1 cellular context compared by ENCODE assay signal in the genomic region with DNA sequence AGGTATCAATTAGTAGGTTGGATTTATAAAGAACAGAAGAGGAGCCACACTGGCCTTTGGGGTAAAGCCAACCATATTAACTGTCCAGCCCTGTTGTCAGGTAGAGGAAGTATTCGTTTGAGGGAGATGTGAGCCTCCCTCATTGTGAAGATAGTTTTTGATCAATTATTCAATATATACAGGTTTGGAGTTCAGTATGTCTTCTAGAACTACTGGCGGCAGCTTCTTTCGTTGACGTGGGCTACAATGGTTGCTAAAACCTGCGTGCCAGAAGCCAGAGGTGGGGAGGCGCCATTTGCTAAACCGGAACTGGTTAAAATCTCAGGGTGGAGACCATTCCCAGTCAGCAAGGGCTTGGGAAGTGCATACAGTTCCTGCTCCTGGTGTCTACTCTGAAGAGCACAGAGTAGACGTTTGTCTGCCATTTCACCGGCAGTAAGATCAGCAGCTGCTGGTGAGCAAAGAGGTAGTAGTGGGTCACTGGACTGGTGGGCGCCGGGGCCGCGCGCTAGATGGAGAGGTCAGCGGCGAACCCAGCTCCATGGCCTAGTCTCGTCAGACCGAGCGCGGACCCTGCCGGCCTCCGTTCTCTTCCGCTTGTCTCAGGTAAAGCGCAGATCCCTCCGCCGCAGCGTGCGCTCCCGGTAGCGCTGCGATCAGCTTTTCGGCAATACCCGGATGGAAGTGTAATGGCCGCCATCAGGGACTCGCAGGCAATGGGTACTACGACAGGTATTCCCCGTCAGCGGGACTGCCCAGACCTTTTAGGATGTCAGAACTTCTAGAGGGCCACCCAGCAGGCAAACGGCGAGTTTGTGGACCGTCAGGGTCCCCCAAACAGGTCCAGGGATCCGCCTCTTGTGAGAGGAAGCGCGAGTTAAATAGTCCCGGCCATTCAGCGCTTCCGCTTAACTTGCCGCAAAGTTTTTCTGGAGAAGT.
TF ChIP-seq lines count a peak whose summit lies in the region.

A gene with protein sequence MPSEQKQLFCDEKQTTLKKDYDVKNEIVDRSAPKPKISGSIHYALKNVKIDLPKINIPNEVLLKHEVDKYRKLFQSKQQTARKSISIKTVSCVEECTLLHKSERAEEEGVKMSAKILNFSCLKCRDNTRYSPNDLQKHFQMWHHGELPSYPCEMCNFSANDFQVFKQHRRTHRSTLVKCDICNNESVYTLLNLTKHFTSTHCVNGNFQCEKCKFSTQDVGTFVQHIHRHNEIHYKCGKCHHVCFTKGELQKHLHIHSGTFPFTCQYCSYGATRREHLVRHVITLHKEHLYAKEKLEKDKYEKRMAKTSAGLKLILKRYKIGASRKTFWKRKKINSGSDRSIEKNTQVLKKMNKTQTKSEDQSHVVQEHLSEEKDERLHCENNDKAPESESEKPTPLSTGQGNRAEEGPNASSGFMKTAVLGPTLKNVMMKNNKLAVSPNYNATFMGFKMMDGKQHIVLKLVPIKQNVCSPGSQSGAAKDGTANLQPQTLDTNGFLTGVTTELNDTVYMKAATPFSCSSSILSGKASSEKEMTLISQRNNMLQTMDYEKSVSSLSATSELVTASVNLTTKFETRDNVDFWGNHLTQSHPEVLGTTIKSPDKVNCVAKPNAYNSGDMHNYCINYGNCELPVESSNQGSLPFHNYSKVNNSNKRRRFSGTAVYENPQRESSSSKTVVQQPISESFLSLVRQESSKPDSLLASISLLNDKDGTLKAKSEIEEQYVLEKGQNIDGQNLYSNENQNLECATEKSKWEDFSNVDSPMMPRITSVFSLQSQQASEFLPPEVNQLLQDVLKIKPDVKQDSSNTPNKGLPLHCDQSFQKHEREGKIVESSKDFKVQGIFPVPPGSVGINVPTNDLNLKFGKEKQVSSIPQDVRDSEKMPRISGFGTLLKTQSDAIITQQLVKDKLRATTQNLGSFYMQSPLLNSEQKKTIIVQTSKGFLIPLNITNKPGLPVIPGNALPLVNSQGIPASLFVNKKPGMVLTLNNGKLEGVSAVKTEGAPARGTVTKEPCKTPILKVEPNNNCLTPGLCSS (N-terminal part only) (plus strand): TSS at position 911 of the 939 bp plus-strand sequence. CDS start 26,026 bp downstream, outside the sequence.

TF ChIP-seq in GM12878, 131 proteins besides CTCF, POLR2A, EP300 and RAD21 (continued from another document and continues in another):
- TF ChIP-seq, protein P1, sequence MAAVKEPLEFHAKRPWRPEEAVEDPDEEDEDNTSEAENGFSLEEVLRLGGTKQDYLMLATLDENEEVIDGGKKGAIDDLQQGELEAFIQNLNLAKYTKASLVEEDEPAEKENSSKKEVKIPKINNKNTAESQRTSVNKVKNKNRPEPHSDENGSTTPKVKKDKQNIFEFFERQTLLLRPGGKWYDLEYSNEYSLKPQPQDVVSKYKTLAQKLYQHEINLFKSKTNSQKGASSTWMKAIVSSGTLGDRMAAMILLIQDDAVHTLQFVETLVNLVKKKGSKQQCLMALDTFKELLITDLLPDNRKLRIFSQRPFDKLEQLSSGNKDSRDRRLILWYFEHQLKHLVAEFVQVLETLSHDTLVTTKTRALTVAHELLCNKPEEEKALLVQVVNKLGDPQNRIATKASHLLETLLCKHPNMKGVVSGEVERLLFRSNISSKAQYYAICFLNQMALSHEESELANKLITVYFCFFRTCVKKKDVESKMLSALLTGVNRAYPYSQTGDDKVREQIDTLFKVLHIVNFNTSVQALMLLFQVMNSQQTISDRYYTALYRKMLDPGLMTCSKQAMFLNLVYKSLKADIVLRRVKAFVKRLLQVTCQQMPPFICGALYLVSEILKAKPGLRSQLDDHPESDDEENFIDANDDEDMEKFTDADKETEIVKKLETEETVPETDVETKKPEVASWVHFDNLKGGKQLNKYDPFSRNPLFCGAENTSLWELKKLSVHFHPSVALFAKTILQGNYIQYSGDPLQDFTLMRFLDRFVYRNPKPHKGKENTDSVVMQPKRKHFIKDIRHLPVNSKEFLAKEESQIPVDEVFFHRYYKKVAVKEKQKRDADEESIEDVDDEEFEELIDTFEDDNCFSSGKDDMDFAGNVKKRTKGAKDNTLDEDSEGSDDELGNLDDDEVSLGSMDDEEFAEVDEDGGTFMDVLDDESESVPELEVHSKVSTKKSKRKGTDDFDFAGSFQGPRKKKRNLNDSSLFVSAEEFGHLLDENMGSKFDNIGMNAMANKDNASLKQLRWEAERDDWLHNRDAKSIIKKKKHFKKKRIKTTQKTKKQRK (IDR thresholded peaks at IDR 0.05; ENCODE audit: low read depth, low read length) = no peak
- TF ChIP-seq POLR2AphosphoS5 (IDR thresholded peaks at IDR 0.05; ENCODE audit: low read length) (peak; percentile 94), ZNF622 (IDR thresholded peaks at IDR 0.05) (no peak), SREBF1 (IDR thresholded peaks at IDR 0.05; ENCODE audit: low read length) (no peak), TCF3 (IDR thresholded peaks at IDR 0.05; ENCODE audit: borderline replicate concordance, insufficient read depth, low read depth, low read length) (0 out of 2 replicates have a peak, but pooled peaks have one; percentile 62), STAT1 (conservative IDR thresholded peaks at IDR 0.05) (no peak), SMAD5 (IDR thresholded peaks at IDR 0.05; ENCODE audit: low read depth) (peak; percentile 71; the same call in 1 of the 2 replicates), PAX5 (IDR thresholded peaks at IDR 0.05; ENCODE audit: borderline replicate concordance, low read depth, low read length) (no peak), TARDBP (IDR thresholded peaks at IDR 0.05; ENCODE audit: borderline replicate concordance) (peak; percentile 67; the same call in 1 of the 2 replicates), PAX8 (IDR thresholded peaks at IDR 0.05) (peak; percentile 70; the same call in 1 of the 2 replicates), BMI1 (IDR thresholded peaks at IDR 0.05; ENCODE audit: borderline replicate concordance) (no peak), NRF1 (conservative IDR thresholded peaks at IDR 0.05; ENCODE audit: low read depth, low read length) (no peak), CREM (IDR thresholded peaks at IDR 0.05; ENCODE audit: low read depth) (peak; percentile 76), EGR1 (IDR thresholded peaks at IDR 0.05; ENCODE audit: borderline replicate concordance in 1 of 2, low read depth in 2 of 2, low read length in 2 of 2) (peak in 1 of 2 experiments; percentile 65; a peak in 2 of 3 replicates), ZSCAN29 (IDR thresholded peaks at IDR 0.05) (no peak), FOXK2 (IDR thresholded peaks at IDR 0.05) (no peak), NBN (IDR thresholded peaks at IDR 0.05) (peak; percentile 54; the same call in 1 of the 2 replicates), YBX1 (IDR thresholded peaks at IDR 0.05) (no peak), ATF7 (IDR thresholded peaks at IDR 0.05; ENCODE audit: low read depth) (peak; percentile 58; the same call in 1 of the 2 replicates), RB1 (IDR thresholded peaks at IDR 0.05; ENCODE audit: borderline replicate concordance) (no peak), ZBED1 (IDR thresholded peaks at IDR 0.05; ENCODE audit: borderline replicate concordance) (peak; percentile 58; the same call in 1 of the 2 replicates), NR2C1 (IDR thresholded peaks at IDR 0.05) (peak; percentile 31)
- TF ChIP-seq, protein P2, sequence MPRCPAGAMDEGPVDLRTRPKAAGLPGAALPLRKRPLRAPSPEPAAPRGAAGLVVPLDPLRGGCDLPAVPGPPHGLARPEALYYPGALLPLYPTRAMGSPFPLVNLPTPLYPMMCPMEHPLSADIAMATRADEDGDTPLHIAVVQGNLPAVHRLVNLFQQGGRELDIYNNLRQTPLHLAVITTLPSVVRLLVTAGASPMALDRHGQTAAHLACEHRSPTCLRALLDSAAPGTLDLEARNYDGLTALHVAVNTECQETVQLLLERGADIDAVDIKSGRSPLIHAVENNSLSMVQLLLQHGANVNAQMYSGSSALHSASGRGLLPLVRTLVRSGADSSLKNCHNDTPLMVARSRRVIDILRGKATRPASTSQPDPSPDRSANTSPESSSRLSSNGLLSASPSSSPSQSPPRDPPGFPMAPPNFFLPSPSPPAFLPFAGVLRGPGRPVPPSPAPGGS (IDR thresholded peaks at IDR 0.05; ENCODE audit: borderline replicate concordance, insufficient read depth, low read depth, low read length, poor library complexity, severe bottlenecking) = peak; percentile 0
- TF ChIP-seq, protein P3, sequence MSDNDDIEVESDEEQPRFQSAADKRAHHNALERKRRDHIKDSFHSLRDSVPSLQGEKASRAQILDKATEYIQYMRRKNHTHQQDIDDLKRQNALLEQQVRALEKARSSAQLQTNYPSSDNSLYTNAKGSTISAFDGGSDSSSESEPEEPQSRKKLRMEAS (IDR thresholded peaks at IDR 0.05; ENCODE audit: low read depth, low read length) = peak; percentile 74; the same call in 1 of the 2 replicates
- TF ChIP-seq, protein P4, sequence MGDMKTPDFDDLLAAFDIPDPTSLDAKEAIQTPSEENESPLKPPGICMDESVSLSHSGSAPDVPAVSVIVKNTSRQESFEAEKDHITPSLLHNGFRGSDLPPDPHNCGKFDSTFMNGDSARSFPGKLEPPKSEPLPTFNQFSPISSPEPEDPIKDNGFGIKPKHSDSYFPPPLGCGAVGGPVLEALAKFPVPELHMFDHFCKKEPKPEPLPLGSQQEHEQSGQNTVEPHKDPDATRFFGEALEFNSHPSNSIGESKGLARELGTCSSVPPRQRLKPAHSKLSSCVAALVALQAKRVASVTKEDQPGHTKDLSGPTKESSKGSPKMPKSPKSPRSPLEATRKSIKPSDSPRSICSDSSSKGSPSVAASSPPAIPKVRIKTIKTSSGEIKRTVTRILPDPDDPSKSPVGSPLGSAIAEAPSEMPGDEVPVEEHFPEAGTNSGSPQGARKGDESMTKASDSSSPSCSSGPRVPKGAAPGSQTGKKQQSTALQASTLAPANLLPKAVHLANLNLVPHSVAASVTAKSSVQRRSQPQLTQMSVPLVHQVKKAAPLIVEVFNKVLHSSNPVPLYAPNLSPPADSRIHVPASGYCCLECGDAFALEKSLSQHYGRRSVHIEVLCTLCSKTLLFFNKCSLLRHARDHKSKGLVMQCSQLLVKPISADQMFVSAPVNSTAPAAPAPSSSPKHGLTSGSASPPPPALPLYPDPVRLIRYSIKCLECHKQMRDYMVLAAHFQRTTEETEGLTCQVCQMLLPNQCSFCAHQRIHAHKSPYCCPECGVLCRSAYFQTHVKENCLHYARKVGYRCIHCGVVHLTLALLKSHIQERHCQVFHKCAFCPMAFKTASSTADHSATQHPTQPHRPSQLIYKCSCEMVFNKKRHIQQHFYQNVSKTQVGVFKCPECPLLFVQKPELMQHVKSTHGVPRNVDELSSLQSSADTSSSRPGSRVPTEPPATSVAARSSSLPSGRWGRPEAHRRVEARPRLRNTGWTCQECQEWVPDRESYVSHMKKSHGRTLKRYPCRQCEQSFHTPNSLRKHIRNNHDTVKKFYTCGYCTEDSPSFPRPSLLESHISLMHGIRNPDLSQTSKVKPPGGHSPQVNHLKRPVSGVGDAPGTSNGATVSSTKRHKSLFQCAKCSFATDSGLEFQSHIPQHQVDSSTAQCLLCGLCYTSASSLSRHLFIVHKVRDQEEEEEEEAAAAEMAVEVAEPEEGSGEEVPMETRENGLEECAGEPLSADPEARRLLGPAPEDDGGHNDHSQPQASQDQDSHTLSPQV (IDR thresholded peaks at IDR 0.05) = no peak
- TF ChIP-seq, protein P5, sequence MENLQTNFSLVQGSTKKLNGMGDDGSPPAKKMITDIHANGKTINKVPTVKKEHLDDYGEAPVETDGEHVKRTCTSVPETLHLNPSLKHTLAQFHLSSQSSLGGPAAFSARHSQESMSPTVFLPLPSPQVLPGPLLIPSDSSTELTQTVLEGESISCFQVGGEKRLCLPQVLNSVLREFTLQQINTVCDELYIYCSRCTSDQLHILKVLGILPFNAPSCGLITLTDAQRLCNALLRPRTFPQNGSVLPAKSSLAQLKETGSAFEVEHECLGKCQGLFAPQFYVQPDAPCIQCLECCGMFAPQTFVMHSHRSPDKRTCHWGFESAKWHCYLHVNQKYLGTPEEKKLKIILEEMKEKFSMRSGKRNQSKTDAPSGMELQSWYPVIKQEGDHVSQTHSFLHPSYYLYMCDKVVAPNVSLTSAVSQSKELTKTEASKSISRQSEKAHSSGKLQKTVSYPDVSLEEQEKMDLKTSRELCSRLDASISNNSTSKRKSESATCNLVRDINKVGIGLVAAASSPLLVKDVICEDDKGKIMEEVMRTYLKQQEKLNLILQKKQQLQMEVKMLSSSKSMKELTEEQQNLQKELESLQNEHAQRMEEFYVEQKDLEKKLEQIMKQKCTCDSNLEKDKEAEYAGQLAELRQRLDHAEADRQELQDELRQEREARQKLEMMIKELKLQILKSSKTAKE (IDR thresholded peaks at IDR 0.05; ENCODE audit: low read depth, poor library complexity, severe bottlenecking) = peak; percentile 44
- TF ChIP-seq, protein P6, sequence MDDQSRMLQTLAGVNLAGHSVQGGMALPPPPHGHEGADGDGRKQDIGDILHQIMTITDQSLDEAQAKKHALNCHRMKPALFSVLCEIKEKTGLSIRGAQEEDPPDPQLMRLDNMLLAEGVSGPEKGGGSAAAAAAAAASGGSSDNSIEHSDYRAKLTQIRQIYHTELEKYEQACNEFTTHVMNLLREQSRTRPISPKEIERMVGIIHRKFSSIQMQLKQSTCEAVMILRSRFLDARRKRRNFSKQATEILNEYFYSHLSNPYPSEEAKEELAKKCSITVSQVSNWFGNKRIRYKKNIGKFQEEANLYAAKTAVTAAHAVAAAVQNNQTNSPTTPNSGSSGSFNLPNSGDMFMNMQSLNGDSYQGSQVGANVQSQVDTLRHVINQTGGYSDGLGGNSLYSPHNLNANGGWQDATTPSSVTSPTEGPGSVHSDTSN (IDR thresholded peaks at IDR 0.05; ENCODE audit: insufficient replicate concordance, low read depth, low read length) = peak; percentile 74
- TF ChIP-seq, protein P7, sequence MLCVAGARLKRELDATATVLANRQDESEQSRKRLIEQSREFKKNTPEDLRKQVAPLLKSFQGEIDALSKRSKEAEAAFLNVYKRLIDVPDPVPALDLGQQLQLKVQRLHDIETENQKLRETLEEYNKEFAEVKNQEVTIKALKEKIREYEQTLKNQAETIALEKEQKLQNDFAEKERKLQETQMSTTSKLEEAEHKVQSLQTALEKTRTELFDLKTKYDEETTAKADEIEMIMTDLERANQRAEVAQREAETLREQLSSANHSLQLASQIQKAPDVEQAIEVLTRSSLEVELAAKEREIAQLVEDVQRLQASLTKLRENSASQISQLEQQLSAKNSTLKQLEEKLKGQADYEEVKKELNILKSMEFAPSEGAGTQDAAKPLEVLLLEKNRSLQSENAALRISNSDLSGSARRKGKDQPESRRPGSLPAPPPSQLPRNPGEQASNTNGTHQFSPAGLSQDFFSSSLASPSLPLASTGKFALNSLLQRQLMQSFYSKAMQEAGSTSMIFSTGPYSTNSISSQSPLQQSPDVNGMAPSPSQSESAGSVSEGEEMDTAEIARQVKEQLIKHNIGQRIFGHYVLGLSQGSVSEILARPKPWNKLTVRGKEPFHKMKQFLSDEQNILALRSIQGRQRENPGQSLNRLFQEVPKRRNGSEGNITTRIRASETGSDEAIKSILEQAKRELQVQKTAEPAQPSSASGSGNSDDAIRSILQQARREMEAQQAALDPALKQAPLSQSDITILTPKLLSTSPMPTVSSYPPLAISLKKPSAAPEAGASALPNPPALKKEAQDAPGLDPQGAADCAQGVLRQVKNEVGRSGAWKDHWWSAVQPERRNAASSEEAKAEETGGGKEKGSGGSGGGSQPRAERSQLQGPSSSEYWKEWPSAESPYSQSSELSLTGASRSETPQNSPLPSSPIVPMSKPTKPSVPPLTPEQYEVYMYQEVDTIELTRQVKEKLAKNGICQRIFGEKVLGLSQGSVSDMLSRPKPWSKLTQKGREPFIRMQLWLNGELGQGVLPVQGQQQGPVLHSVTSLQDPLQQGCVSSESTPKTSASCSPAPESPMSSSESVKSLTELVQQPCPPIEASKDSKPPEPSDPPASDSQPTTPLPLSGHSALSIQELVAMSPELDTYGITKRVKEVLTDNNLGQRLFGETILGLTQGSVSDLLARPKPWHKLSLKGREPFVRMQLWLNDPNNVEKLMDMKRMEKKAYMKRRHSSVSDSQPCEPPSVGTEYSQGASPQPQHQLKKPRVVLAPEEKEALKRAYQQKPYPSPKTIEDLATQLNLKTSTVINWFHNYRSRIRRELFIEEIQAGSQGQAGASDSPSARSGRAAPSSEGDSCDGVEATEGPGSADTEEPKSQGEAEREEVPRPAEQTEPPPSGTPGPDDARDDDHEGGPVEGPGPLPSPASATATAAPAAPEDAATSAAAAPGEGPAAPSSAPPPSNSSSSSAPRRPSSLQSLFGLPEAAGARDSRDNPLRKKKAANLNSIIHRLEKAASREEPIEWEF (IDR thresholded peaks at IDR 0.05; ENCODE audit: insufficient replicate concordance, low read depth, low read length) = no peak
